3 cellular contexts compared by ENCODE assay signal in the genomic region with DNA sequence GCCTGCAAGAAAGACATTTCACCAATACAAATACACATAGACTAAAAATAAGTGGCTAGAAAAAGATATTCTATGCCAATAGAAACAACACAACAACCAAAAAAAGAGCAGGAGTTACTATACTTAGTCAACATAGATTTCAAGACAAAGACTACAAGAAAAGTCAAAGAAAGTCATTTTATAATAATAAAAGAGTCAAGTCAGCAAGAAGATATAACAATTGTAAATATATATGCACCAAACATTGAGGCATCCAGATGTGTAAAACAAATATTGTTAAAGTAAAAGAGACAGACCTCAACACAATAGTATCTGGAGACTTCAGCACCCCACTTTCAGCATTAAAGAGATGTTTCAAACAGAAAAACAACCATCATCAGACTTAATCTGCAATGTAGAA.
TF ChIP-seq lines count a peak whose summit lies in the region.

No MANE protein-coding gene starts in this region.

TF ChIP-seq in HepG2, 621 proteins besides CTCF, POLR2A, EP300 and RAD21:
- TF ChIP-seq MAFK (conservative IDR thresholded peaks at IDR 0.05 in 1 of 2, IDR thresholded peaks at IDR 0.05 in 1 of 2; ENCODE audit: low read length in 2 of 2) (peak in 1 of 2 experiments; percentile 63; a peak in 2 of 4 replicates), MAFF (IDR thresholded peaks at IDR 0.05; ENCODE audit: low read depth, low read length) (peak; percentile 24; the same call in 1 of the 2 replicates)
- TF ChIP-seq, protein P1, sequence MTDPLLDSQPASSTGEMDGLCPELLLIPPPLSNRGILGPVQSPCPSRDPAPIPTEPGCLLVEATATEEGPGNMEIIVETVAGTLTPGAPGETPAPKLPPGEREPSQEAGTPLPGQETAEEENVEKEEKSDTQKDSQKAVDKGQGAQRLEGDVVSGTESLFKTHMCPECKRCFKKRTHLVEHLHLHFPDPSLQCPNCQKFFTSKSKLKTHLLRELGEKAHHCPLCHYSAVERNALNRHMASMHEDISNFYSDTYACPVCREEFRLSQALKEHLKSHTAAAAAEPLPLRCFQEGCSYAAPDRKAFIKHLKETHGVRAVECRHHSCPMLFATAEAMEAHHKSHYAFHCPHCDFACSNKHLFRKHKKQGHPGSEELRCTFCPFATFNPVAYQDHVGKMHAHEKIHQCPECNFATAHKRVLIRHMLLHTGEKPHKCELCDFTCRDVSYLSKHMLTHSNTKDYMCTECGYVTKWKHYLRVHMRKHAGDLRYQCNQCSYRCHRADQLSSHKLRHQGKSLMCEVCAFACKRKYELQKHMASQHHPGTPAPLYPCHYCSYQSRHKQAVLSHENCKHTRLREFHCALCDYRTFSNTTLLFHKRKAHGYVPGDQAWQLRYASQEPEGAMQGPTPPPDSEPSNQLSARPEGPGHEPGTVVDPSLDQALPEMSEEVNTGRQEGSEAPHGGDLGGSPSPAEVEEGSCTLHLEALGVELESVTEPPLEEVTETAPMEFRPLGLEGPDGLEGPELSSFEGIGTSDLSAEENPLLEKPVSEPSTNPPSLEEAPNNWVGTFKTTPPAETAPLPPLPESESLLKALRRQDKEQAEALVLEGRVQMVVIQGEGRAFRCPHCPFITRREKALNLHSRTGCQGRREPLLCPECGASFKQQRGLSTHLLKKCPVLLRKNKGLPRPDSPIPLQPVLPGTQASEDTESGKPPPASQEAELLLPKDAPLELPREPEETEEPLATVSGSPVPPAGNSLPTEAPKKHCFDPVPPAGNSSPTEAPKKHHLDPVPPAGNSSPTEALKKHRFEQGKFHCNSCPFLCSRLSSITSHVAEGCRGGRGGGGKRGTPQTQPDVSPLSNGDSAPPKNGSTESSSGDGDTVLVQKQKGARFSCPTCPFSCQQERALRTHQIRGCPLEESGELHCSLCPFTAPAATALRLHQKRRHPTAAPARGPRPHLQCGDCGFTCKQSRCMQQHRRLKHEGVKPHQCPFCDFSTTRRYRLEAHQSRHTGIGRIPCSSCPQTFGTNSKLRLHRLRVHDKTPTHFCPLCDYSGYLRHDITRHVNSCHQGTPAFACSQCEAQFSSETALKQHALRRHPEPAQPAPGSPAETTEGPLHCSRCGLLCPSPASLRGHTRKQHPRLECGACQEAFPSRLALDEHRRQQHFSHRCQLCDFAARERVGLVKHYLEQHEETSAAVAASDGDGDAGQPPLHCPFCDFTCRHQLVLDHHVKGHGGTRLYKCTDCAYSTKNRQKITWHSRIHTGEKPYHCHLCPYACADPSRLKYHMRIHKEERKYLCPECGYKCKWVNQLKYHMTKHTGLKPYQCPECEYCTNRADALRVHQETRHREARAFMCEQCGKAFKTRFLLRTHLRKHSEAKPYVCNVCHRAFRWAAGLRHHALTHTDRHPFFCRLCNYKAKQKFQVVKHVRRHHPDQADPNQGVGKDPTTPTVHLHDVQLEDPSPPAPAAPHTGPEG (CRISPR knock-in tag; IDR thresholded peaks at IDR 0.05), result no peak

TF ChIP-seq in IMR-90, 13 proteins besides CTCF, POLR2A, EP300 and RAD21:
- TF ChIP-seq MAZ (IDR thresholded peaks at IDR 0.05; ENCODE audit: borderline replicate concordance, low read depth, low read length) (no peak), MXI1 (IDR thresholded peaks at IDR 0.05; ENCODE audit: borderline replicate concordance, low read depth, low read length) (no peak), MAFK (IDR thresholded peaks at IDR 0.05; ENCODE audit: low read depth, low read length) (0 out of 2 replicates have a peak, but pooled peaks have one; percentile 21), RCOR1 (IDR thresholded peaks at IDR 0.05; ENCODE audit: insufficient replicate concordance, low read length) (no peak)

TF ChIP-seq in K562, 482 proteins besides CTCF, POLR2A, EP300 and RAD21:
- TF ChIP-seq ZNF316 (IDR thresholded peaks at IDR 0.05) (peak; percentile 62), C11orf30 (IDR thresholded peaks at IDR 0.05; ENCODE audit: low read depth) (peak; percentile 16; the same call in 1 of the 2 replicates)
- TF ChIP-seq, protein P2, sequence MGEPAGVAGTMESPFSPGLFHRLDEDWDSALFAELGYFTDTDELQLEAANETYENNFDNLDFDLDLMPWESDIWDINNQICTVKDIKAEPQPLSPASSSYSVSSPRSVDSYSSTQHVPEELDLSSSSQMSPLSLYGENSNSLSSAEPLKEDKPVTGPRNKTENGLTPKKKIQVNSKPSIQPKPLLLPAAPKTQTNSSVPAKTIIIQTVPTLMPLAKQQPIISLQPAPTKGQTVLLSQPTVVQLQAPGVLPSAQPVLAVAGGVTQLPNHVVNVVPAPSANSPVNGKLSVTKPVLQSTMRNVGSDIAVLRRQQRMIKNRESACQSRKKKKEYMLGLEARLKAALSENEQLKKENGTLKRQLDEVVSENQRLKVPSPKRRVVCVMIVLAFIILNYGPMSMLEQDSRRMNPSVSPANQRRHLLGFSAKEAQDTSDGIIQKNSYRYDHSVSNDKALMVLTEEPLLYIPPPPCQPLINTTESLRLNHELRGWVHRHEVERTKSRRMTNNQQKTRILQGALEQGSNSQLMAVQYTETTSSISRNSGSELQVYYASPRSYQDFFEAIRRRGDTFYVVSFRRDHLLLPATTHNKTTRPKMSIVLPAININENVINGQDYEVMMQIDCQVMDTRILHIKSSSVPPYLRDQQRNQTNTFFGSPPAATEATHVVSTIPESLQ (CRISPR knock-in tag; IDR thresholded peaks at IDR 0.05), result no peak
TF ChIP-seq in K562: peak in this region for 2.
